ENCODE assay signal across 17 cellular contexts in genomic region chr5:55517804-55518203, GRCh38. TPM values are rescaled to one million over a fixed set of nuclear protein-coding genes. Genes with fewer than 3 reads are reported as not detected.
DNase-seq lines count a peak whose midpoint lies in the region; ATAC-seq lines count a peak whose summit lies in the region.
"Had no signal": no experiment of that assay in that cellular context is flagged by ENCODE, and none has a peak within 500 bp of the region (broad histone marks: within the 10 kb centered on the region; RNA-seq: fewer than 3 reads in every experiment).

No MANE protein-coding gene starts in this region.

- no peaks in the 10 kb centered on the region for H3K9me3 ChIP-seq in subcutaneous abdominal adipose tissue (ENCODE audit: control insufficient read depth in 5 of 5, low read length in 5 of 5)
- H3K9me3 ChIP-seq: MG63, SJCRH30 had no signal

- no peaks in the 10 kb centered on the region for H3K36me3 ChIP-seq in subcutaneous abdominal adipose tissue (ENCODE audit: control insufficient read depth in 5 of 5, insufficient read depth in 5 of 5, low read length in 5 of 5)
- H3K36me3 ChIP-seq: MG63, SJCRH30 had no signal

- H3K4me1 ChIP-seq in subcutaneous abdominal adipose tissue (ENCODE audit: control insufficient read depth in 5 of 5, insufficient read depth in 5 of 5, low read length in 5 of 5): peaks cover 0 to 30% (median 21%) of the 10 kb centered on the region in 5 donors
- H3K4me1 ChIP-seq: SJCRH30 had no signal

- H3K27ac ChIP-seq in subcutaneous abdominal adipose tissue (ENCODE audit: low read depth, low read length): peak overlapping the region; percentile 2
- H3K27ac ChIP-seq: RWPE1, SJCRH30 had no signal

- intact Hi-C loops in left cardiac atrium (cut with DNase I): loop anchor here in 1 of 2 donors (10.0 kb wide), 1 partner anchor 73 kb away; no protein-coding TSS in a partner anchor

- no peak overlapping the region for H3K9ac ChIP-seq in subcutaneous abdominal adipose tissue (ENCODE audit: low read length in 5 of 5)

- H3K4me3 ChIP-seq in subcutaneous abdominal adipose tissue (ENCODE audit: low read depth in 1 of 5, low read length in 5 of 5): no peak overlapping the region
- H3K4me3 ChIP-seq: MG63, SJCRH30 had no signal

- DNase-seq in NCI-H2171 treated with DMSO at 0.1 percent for 48 hours (lab: John Stamatoyannopoulos, UW) (peak; percentile 33), NCI-H2171 (lab: John Stamatoyannopoulos, UW) (no peak), amniotic epithelial cell (ENCODE audit: low read depth) (peak; percentile 47), left kidney (ENCODE audit: low read depth, low spot score) (peak; percentile 15), left cardiac atrium (no peak)
- DNase-seq in central memory CD4-positive, alpha-beta T cell: no peak
- DNase-seq: C1 segment of cervical spinal cord, COR-L47, DMS53, MG63, NCI-H1105 treated with DMSO at 0.1 percent for 48 hours, NCI-H1930, NCI-H510A treated with DMSO at 0.1 percent for 48 hours, SJCRH30 had no signal

- ATAC-seq in left cardiac atrium (no peak), HG02642 (IDR thresholded peaks at IDR 0.05; ENCODE audit: poor library complexity, unreplicated experiment) (no peak)

- H3K27me3 ChIP-seq in subcutaneous abdominal adipose tissue (ENCODE audit: control insufficient read depth in 5 of 5, insufficient read depth in 4 of 5, low read length in 5 of 5): no peaks in the 10 kb centered on the region
- H3K27me3 ChIP-seq: MG63, SJCRH30 had no signal

RNA-seq across cellular contexts. Expression of gene PLPP1, which starts 17.0 kb away (rescaled TPM):
- total RNA-seq in left cardiac atrium: 10 to 100 TPM; 56.8 to 87.8 TPM

Comparison
In these comparisons a context has a peak if more than half of its experiments do, and no peak if none do; other contexts are left out.
1. DNase-seq: peak in NCI-H2171 treated with DMSO at 0.1 percent for 48 hours (single experiment), amniotic epithelial cell (single experiment) and left kidney (single experiment); none in NCI-H2171 (single experiment), left cardiac atrium (single experiment) and central memory CD4-positive, alpha-beta T cell (single experiment).